Comparison of ENCODE assay signal across 7 cellular contexts in genomic region chr19:40690050-40690698, GRCh38. TPM values are rescaled to one million over a fixed set of nuclear protein-coding genes. Genes with fewer than 3 reads are reported as not detected.
DNase-seq lines count a peak whose midpoint lies in the region; ATAC-seq, FAIRE-seq and TF ChIP-seq lines count a peak whose summit lies in the region.

Gene NUMBL (minus strand): TSS chr19:40690651. CDS start chr19:40690483, 168 bp downstream.

- peak within 1 kb of the TSS; percentile 92 for H3K9ac ChIP-seq in HCT116 (ENCODE audit: low read length)

- FAIRE-seq in frontal cortex (lab: Jason Lieb, UNC), result no peak

- H3K4me3 Mint-ChIP-seq in T-helper 17 cell (peak within 1 kb of the TSS; percentile 92), progenitor cell of endocrine pancreas (ENCODE audit: low read depth) (peak within 1 kb of the TSS; percentile 73)

- TF ChIP-seq RAD21 in HCT116 (IDR thresholded peaks at IDR 0.05; ENCODE audit: low read depth), result no peak

- H3K27ac Mint-ChIP-seq in T-helper 17 cell, result peak within 1 kb of the TSS; percentile 43
- peak within 1 kb of the TSS; percentile 94 for H3K27ac Mint-ChIP-seq in progenitor cell of endocrine pancreas

- intact Hi-C loops in HCT116 (cut with micrococcal nuclease), result no loop called here

- peaks cover 6 to 19% of the 10 kb centered on the region in 2 experiments; a peak in 3 of 4 replicates for H3K36me3 ChIP-seq in HCT116 (ENCODE audit: control insufficient read depth in 1 of 2, insufficient read depth in 2 of 2, low read length in 2 of 2)

- no peaks in the 10 kb centered on the region for H3K9me2 ChIP-seq in HCT116 (ENCODE audit: insufficient read depth)

- no peaks in the 10 kb centered on the region for H3K27me3 Mint-ChIP-seq in T-helper 17 cell
- H3K27me3 Mint-ChIP-seq in progenitor cell of endocrine pancreas, result no peaks in the 10 kb centered on the region

- peaks cover 12 to 26% of the 10 kb centered on the region in 2 experiments; a peak in 3 of 4 replicates for H3K4me1 ChIP-seq in HCT116 (ENCODE audit: control insufficient read depth in 1 of 2, insufficient read depth in 2 of 2, low read length in 2 of 2)

- TF ChIP-seq CTCF in HCT116 (IDR thresholded peaks at IDR 0.05 in 2 of 3, conservative IDR thresholded peaks at IDR 0.05 in 1 of 3; ENCODE audit: borderline replicate concordance in 1 of 3, insufficient read depth in 1 of 3, low read depth in 2 of 3, low read length in 2 of 3) (no peak), progenitor cell of endocrine pancreas (IDR thresholded peaks at IDR 0.05; ENCODE audit: unreplicated experiment) (no peak)

- H3K9me3 ChIP-seq in HCT116 (ENCODE audit: control insufficient read depth in 1 of 2, insufficient read depth in 1 of 2, low read depth in 1 of 2, low read length in 2 of 2) (no peaks in the 10 kb centered on the region), T-helper 17 cell (ENCODE audit: control insufficient read depth, low read length, poor library complexity, severe bottlenecking) (no peaks in the 10 kb centered on the region)

- DNase-seq in HCT116 (ENCODE audit: low read depth, low spot score) (no peak), T-helper 17 cell (no peak), frontal cortex (ENCODE audit: low spot score in 2 of 2) (peak in 1 of 2 donors; percentile 34), progenitor cell of endocrine pancreas (ENCODE audit: low spot score, unreplicated experiment) (no peak), NCI-H446 treated with DMSO at 0.1 percent for 48 hours (lab: John Stamatoyannopoulos, UW) (no peak)
- DNase-seq in effector CD8-positive, alpha-beta T cell (lab: John Stamatoyannopoulos, UW), result no peak

- CTCF ChIA-PET in HCT116 (lab: Charles Lee), result interaction anchor here (0.6 kb wide), 2 partner anchors 820 to 1011 kb away, joined by 3 to 4 read pairs; no protein-coding TSS in a partner anchor

- H2AFZ ChIP-seq in HCT116 (ENCODE audit: low read depth, low read length, poor library complexity, severe bottlenecking), result no peak within 1 kb of the TSS

- POLR2A ChIA-PET in HCT116 (lab: Charles Lee), result interaction anchor here (0.6 to 1.6 kb wide), 4 partner anchors 10 to 27 kb away, joined by 3 to 5 read pairs (median 4); partner anchors contain the start of genes COQ8B and ITPKC

- peak within 1 kb of the TSS; percentile 73 to 80 for H3K4me3 ChIP-seq in HCT116 (replicated peaks in 1 of 2; ENCODE audit: low read depth in 1 of 2, low read length in 2 of 2)

- H3K4me1 Mint-ChIP-seq in T-helper 17 cell, result peaks cover 12% of the 10 kb centered on the region
- H3K4me1 Mint-ChIP-seq in progenitor cell of endocrine pancreas (ENCODE audit: low read depth), result no peaks in the 10 kb centered on the region

- no peaks in the 10 kb centered on the region for H4K20me1 ChIP-seq in HCT116 (ENCODE audit: insufficient read depth)

- H3K4me2 ChIP-seq in HCT116 (ENCODE audit: low read length), result peak within 1 kb of the TSS; percentile 98

- peaks cover 29% of the 10 kb centered on the region for H3K79me2 ChIP-seq in HCT116 (ENCODE audit: insufficient read depth, low read length)

- no peak for TF ChIP-seq POLR2A in HCT116 (IDR thresholded peaks at IDR 0.05; ENCODE audit: borderline replicate concordance, extremely low read depth, insufficient read depth, insufficient read length)

- no TSS peak for BruUV-seq in HCT116 (replicated peaks; lab: Mats Ljungman, UMichigan)

- H3K27ac ChIP-seq in HCT116 (ENCODE audit: low read depth, low read length), result peak within 1 kb of the TSS; percentile 88

- no peaks in the 10 kb centered on the region for H3K9me3 Mint-ChIP-seq in progenitor cell of endocrine pancreas (ENCODE audit: low read depth)

- ATAC-seq in HCT116 (no peak), T-helper 17 cell (no peak), HG02798 (IDR thresholded peaks at IDR 0.05; ENCODE audit: poor library complexity, unreplicated experiment) (no peak)

- no peaks in the 10 kb centered on the region for H3K27me3 ChIP-seq in HCT116 (ENCODE audit: insufficient read depth, low read length)

- H3K36me3 Mint-ChIP-seq in T-helper 17 cell (ENCODE audit: low read depth), result peaks cover 9% of the 10 kb centered on the region
- peaks cover 14% of the 10 kb centered on the region for H3K36me3 Mint-ChIP-seq in progenitor cell of endocrine pancreas (ENCODE audit: insufficient read depth)

- RAD21 ChIA-PET in HCT116 (lab: Charles Lee; ENCODE audit: low non-redundant PET in 1 of 2, low total read pairs in 2 of 2, uncharacterized antibody in 2 of 2, unreplicated experiment in 2 of 2), result interaction anchor here in 1 of 2 experiments (0.6 kb wide), 1 partner anchor 19 kb away, joined by 4 read pairs; no protein-coding TSS in a partner anchor

TF ChIP-seq in HCT116, 20 proteins besides CTCF, POLR2A, EP300 and RAD21:
- TF ChIP-seq POLR2AphosphoS5 (IDR thresholded peaks at IDR 0.05; ENCODE audit: low read depth, low read length) (peak; percentile 87), ZFX (IDR thresholded peaks at IDR 0.05) (no peak; the same call in 1 of the 2 replicates), EZH2 (IDR thresholded peaks at IDR 0.05) (no peak)

RNA-seq across cellular contexts. Expression of gene NUMBL, which starts in this region (rescaled TPM):
- 41.7 TPM for total RNA-seq in HCT116 (2021; ENCODE audit: unreplicated experiment)
- 21.9 and 27.6 TPM in 2 replicates for polyA plus RNA-seq in HCT116 (2012)
- total RNA-seq in T-helper 17 cell, result 1 to 10 TPM; 5.7 to 7.5 TPM
- 16.7 TPM for total RNA-seq in frontal cortex
- 14.6 and 20.9 TPM in 2 replicates for total RNA-seq in progenitor cell of endocrine pancreas
